In genomic region chr5:93585054-93585751, GRCh38 we compare ENCODE assay signal across 7 cellular contexts. TPM values are rescaled to one million over a fixed set of nuclear protein-coding genes. Genes with fewer than 3 reads are reported as not detected.
A peak's percentile ranks its signal among the peaks of the same experiment; 100 is the strongest.
DNase-seq lines count a peak whose midpoint lies in the region; ATAC-seq and TF ChIP-seq lines count a peak whose summit lies in the region.

No MANE protein-coding gene starts in this region.

- H3K4me3 ChIP-seq in NB4 (ENCODE audit: low read depth, low read length) (peak overlapping the region; percentile 55), colonic mucosa (peak overlapping the region; percentile 28), mucosa of rectum (ENCODE audit: low read length in 2 of 2) (peak overlapping the region; percentile 61 to 71)

- intact Hi-C loops in colonic mucosa (cut with DNase I), result loop anchor here (10.0 kb wide), 1 partner anchor 330 kb away; no protein-coding TSS in a partner anchor

- H3K9me3 ChIP-seq in ES-I3 (ENCODE audit: control insufficient read depth, insufficient read depth, low read length) (0 out of 2 replicates have a peak, but pooled peaks cover 2% of the 10 kb centered on the region), colonic mucosa (no peaks in the 10 kb centered on the region), mucosa of rectum (ENCODE audit: control insufficient read depth in 2 of 2, low read length in 2 of 2) (no peaks in the 10 kb centered on the region)

- no peak for ATAC-seq in GM18519 (IDR thresholded peaks at IDR 0.05; ENCODE audit: low FRiP score, unreplicated experiment)
- ATAC-seq in GM21786 (IDR thresholded peaks at IDR 0.05; ENCODE audit: unreplicated experiment), result no peak
- ATAC-seq in GM18870 (IDR thresholded peaks at IDR 0.05; ENCODE audit: unreplicated experiment), result no peak

- no peak for TF ChIP-seq POLR2A in NB4 (IDR thresholded peaks at IDR 0.05; ENCODE audit: extremely low read depth, insufficient read length)

- TF ChIP-seq CTCF in NB4 (IDR thresholded peaks at IDR 0.05; ENCODE audit: low read depth, low read length) (no peak), colonic mucosa (IDR thresholded peaks at IDR 0.05) (no peak)

- H3K27me3 ChIP-seq in colonic mucosa, result peaks cover 57% of the 10 kb centered on the region
- peaks cover 40 to 41% of the 10 kb centered on the region in 2 donors for H3K27me3 ChIP-seq in mucosa of rectum (ENCODE audit: control insufficient read depth in 2 of 2, insufficient read depth in 2 of 2, low read length in 2 of 2)

- peak overlapping the region; percentile 11; the same call in 1 of the 2 replicates for H3K9ac ChIP-seq in ES-I3 (ENCODE audit: low read depth, low read length)
- peak overlapping the region in 1 of 2 donors; percentile 43 for H3K9ac ChIP-seq in colonic mucosa (ENCODE audit: low read depth in 2 of 2, low read length in 2 of 2)
- peak overlapping the region in 1 of 2 donors; percentile 51 for H3K9ac ChIP-seq in mucosa of rectum (ENCODE audit: low read depth in 1 of 2, low read length in 2 of 2)

- DNase-seq in NB4 (ENCODE audit: low read depth) (peak; percentile 67), colonic mucosa (no peak)

- H3K4me1 ChIP-seq in ES-I3 (ENCODE audit: insufficient read depth, low read length) (peaks cover 4% of the 10 kb centered on the region; the same call in 1 of the 2 replicates), colonic mucosa (peaks cover 3% of the 10 kb centered on the region), mucosa of rectum (ENCODE audit: control insufficient read depth in 2 of 2, insufficient read depth in 2 of 2, low read length in 2 of 2) (peaks cover 14 to 18% of the 10 kb centered on the region in 2 donors)

- H3K27ac ChIP-seq in colonic mucosa (no peak overlapping the region), mucosa of rectum (ENCODE audit: low read depth in 2 of 2, low read length in 2 of 2) (no peak overlapping the region)

- no peaks in the 10 kb centered on the region for H3K36me3 ChIP-seq in ES-I3 (ENCODE audit: insufficient read depth, low read length)
- H3K36me3 ChIP-seq in colonic mucosa, result no peaks in the 10 kb centered on the region
- H3K36me3 ChIP-seq in mucosa of rectum (ENCODE audit: control insufficient read depth in 2 of 2, insufficient read depth in 2 of 2, low read length in 2 of 2), result no peaks in the 10 kb centered on the region

RNA-seq across cellular contexts. Expression of gene NR2F1, which starts 2.2 kb away (rescaled TPM):
- total RNA-seq in colonic mucosa, result 1 to 10 TPM; 2.7 to 2.9 TPM

RNA-seq across cellular contexts. Expression of gene NR2F1-AS1, which starts 4.2 kb away (rescaled TPM):
- total RNA-seq in colonic mucosa, result 1 to 10 TPM in 1 of 2 donors, under 1 TPM in 1; 0.69 to 2.4 TPM
